In the genomic region with DNA sequence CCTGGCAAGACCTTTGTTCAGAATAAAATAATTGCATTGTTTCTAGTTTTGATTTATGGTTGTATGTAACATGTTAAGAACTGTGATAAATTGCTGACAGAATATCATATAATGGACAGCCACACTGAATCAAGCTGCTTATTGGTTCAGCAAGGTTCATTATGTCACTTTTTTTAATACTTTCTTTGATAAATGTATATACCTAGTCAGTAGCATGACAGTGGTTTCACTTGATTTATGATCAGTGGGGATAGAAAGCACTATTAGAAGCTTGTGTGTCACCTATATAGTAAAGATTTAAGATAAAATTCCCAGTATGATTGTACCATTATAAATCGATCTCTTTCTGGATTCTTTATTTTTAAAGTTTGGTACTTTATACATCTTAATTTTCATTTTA, we compare ENCODE assay signal across 1 cellular context.
TF ChIP-seq lines count a peak whose summit lies in the region.

No MANE protein-coding gene starts in this region.

TF ChIP-seq in endothelial cell of umbilical vein, 7 proteins besides CTCF, POLR2A, EP300 and RAD21:
- TF ChIP-seq, protein P1, sequence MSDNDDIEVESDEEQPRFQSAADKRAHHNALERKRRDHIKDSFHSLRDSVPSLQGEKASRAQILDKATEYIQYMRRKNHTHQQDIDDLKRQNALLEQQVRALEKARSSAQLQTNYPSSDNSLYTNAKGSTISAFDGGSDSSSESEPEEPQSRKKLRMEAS (IDR thresholded peaks at IDR 0.05; ENCODE audit: insufficient read depth, insufficient read length): no peak
- TF ChIP-seq FOS (IDR thresholded peaks at IDR 0.05; ENCODE audit: borderline replicate concordance, insufficient read depth, low read length): no peak
- TF ChIP-seq MYC (IDR thresholded peaks at IDR 0.05; ENCODE audit: low read depth, low read length): no peak
- TF ChIP-seq GATA2 (IDR thresholded peaks at IDR 0.05; ENCODE audit: insufficient read depth, insufficient read length, low read depth, low read length): no peak
- no peak for TF ChIP-seq JUN (IDR thresholded peaks at IDR 0.05; ENCODE audit: borderline replicate concordance, insufficient read depth, insufficient read length, low read depth)
- no peak for TF ChIP-seq EZH2 (IDR thresholded peaks at IDR 0.05; ENCODE audit: borderline replicate concordance, low read depth, low read length, severe bottlenecking)
- no peak for TF ChIP-seq POLR2AphosphoS5 (IDR thresholded peaks at IDR 0.05; ENCODE audit: insufficient read depth, low read depth, low read length)
TF ChIP-seq in endothelial cell of umbilical vein: peak in this region for 0.
